In the genomic region with DNA sequence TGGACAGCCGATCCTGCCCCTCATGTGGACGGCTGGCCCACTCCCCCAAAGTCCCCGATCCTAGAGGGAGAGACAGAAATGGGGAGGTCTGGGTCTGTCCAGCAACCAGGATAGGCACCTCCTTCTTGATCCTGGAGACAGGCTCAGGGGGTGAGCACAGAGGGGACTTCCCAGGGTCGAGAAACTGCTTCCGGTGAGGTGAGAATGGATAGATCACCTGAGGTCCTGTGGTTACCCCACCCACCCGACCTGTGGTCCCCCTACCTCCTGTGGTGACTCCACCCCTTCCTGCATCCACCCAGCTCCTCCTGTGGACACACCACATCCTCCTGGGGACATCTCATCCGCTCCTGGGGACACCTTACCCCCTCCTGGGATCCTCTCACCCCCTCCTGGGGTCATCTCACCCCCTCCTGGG, we compare ENCODE assay signal across 11 cellular contexts.
DNase-seq lines count a peak whose midpoint lies in the region; ATAC-seq lines count a peak whose summit lies in the region.
"Had no signal": no experiment of that assay in that cellular context is flagged by ENCODE, and none has a peak within 500 bp of the region (broad histone marks: within the 10 kb centered on the region; RNA-seq: fewer than 3 reads in every experiment).

No MANE protein-coding gene starts in this region.

- no peak overlapping the region for H3K4me3 Mint-ChIP-seq in activated naive CD8-positive, alpha-beta T cell treated with anti-CD3 and anti-CD28 coated beads, Interleukin-2, amount 50 U/mL, for 24 hours

- no peaks in the 10 kb centered on the region for H3K27me3 Mint-ChIP-seq in activated naive CD8-positive, alpha-beta T cell treated with anti-CD3 and anti-CD28 coated beads, Interleukin-2, amount 50 U/mL, for 24 hours

- peak; percentile 51 for ATAC-seq in activated naive CD8-positive, alpha-beta T cell treated with anti-CD3 and anti-CD28 coated beads, Interleukin-2, amount 50 U/mL, for 24 hours
- ATAC-seq in stimulated activated naive CD8-positive, alpha-beta T cell treated with anti-CD3 and anti-CD28 coated beads, Interleukin-15, Interleukin-2, amounts not matched to agents 100 U/mL and 50 U/mL, for 24 hours: peak; percentile 25
- no peak for ATAC-seq in HG03439 (IDR thresholded peaks at IDR 0.05; ENCODE audit: unreplicated experiment)
- ATAC-seq: body of pancreas had no signal

- DNase-seq in activated gamma-delta T cell treated with Interleukin-2 at 50 U/mL for 16 hours (peak; percentile 58), activated gamma-delta T cell (lab: John Stamatoyannopoulos, UW) (no peak), GOT3 (lab: John Stamatoyannopoulos, UW) (no peak), NCI-H128 (lab: John Stamatoyannopoulos, UW; ENCODE audit: unreplicated experiment) (no peak)
- peak; percentile 15 to 32 for DNase-seq in activated CD4-positive, alpha-beta T cell treated with anti-CD3 and anti-CD28 coated beads, Interleukin-2, amount 50 U/mL, for 48 hours
- DNase-seq in activated naive CD8-positive, alpha-beta T cell treated with anti-CD3 and anti-CD28 coated beads, Interleukin-2, amount 50 U/mL, for 24 hours: peak; percentile 37
- peak; percentile 32 for DNase-seq in stimulated activated naive CD8-positive, alpha-beta T cell treated with anti-CD3 and anti-CD28 coated beads, Interleukin-15, Interleukin-2, amounts not matched to agents 100 U/mL and 50 U/mL, for 24 hours
- DNase-seq: body of pancreas, kidney glomerular epithelial cell, testis had no signal

- no peaks in the 10 kb centered on the region for H3K36me3 Mint-ChIP-seq in activated naive CD8-positive, alpha-beta T cell treated with anti-CD3 and anti-CD28 coated beads, Interleukin-2, amount 50 U/mL, for 24 hours (ENCODE audit: low read depth)

- H3K9me3 Mint-ChIP-seq in activated naive CD8-positive, alpha-beta T cell treated with anti-CD3 and anti-CD28 coated beads, Interleukin-2, amount 50 U/mL, for 24 hours: peaks cover 4% of the 10 kb centered on the region

- peaks cover 28% of the 10 kb centered on the region for H3K4me1 Mint-ChIP-seq in activated naive CD8-positive, alpha-beta T cell treated with anti-CD3 and anti-CD28 coated beads, Interleukin-2, amount 50 U/mL, for 24 hours

- H3K27ac Mint-ChIP-seq in activated naive CD8-positive, alpha-beta T cell treated with anti-CD3 and anti-CD28 coated beads, Interleukin-2, amount 50 U/mL, for 24 hours: no peak overlapping the region

Comparison
In these comparisons a context has a peak if more than half of its experiments do, and no peak if none do; other contexts are left out.
1. DNase-seq: peak in activated gamma-delta T cell treated with Interleukin-2 at 50 U/mL for 16 hours (single experiment), activated CD4-positive, alpha-beta T cell treated with anti-CD3 and anti-CD28 coated beads, Interleukin-2, amount 50 U/mL, for 48 hours (2 of 2), activated naive CD8-positive, alpha-beta T cell treated with anti-CD3 and anti-CD28 coated beads, Interleukin-2, amount 50 U/mL, for 24 hours (single experiment) and stimulated activated naive CD8-positive, alpha-beta T cell treated with anti-CD3 and anti-CD28 coated beads, Interleukin-15, Interleukin-2, amounts not matched to agents 100 U/mL and 50 U/mL, for 24 hours (single experiment); none in activated gamma-delta T cell (single experiment), GOT3 (single experiment) and NCI-H128 (single experiment).